In genomic region chr12:43806737-43807072, GRCh38 we compare ENCODE assay signal across 8 cellular contexts. TPM values are rescaled to one million over a fixed set of nuclear protein-coding genes. Genes with fewer than 3 reads are reported as not detected.
A peak's percentile ranks its signal among the peaks of the same experiment; 100 is the strongest.
DNase-seq lines count a peak whose midpoint lies in the region; ATAC-seq, FAIRE-seq and TF ChIP-seq lines count a peak whose summit lies in the region.

No MANE protein-coding gene starts in this region.

- H3K27me3 Mint-ChIP-seq in T-helper 17 cell = no peaks in the 10 kb centered on the region

- no peak for TF ChIP-seq POLR2A in H54 (IDR thresholded peaks at IDR 0.05; ENCODE audit: low read depth, low read length)

- no peak for DNase-seq in H54 (ENCODE audit: insufficient read length, low spot score)
- DNase-seq in T-helper 17 cell = no peak
- DNase-seq in foreskin keratinocyte = no peak
- DNase-seq in GF-D8 (lab: John Stamatoyannopoulos, UW) = no peak
- DNase-seq in dermis blood vessel endothelial cell = no peak
- no peak for DNase-seq in COR-L47 (lab: John Stamatoyannopoulos, UW)

- peak overlapping the region; percentile 64 to 99 (median 90) for H3K4me3 ChIP-seq in skin epidermis

- H3K27ac Mint-ChIP-seq in T-helper 17 cell = peak overlapping the region; percentile 96

- ATAC-seq in T-helper 17 cell (no peak), foreskin keratinocyte (no peak), HG03039 (IDR thresholded peaks at IDR 0.05; ENCODE audit: unreplicated experiment) (no peak)

- peaks cover 16% of the 10 kb centered on the region for H3K4me1 Mint-ChIP-seq in T-helper 17 cell

- peak overlapping the region; percentile 98 for H3K4me3 Mint-ChIP-seq in T-helper 17 cell

- no peaks in the 10 kb centered on the region for H3K9me3 ChIP-seq in T-helper 17 cell (ENCODE audit: control insufficient read depth, low read length, poor library complexity, severe bottlenecking)

- peaks cover 3% of the 10 kb centered on the region for H3K36me3 Mint-ChIP-seq in T-helper 17 cell (ENCODE audit: low read depth)

- peak; percentile 53 for FAIRE-seq in H54 (lab: Jason Lieb, UNC)

- H3K27me3 ChIP-seq in foreskin keratinocyte = no peaks in the 10 kb centered on the region

- peaks cover 21% of the 10 kb centered on the region for H3K4me1 ChIP-seq in foreskin keratinocyte

- no peak for TF ChIP-seq CTCF in foreskin keratinocyte (conservative IDR thresholded peaks at IDR 0.05)

- H3K27ac ChIP-seq in foreskin keratinocyte = peak overlapping the region; percentile 98
- peak overlapping the region; percentile 94 to 99 (median 98) for H3K27ac ChIP-seq in skin epidermis

RNA-seq across cellular contexts. Expression of gene TWF1, which starts 0.6 kb away (rescaled TPM):
- total RNA-seq in T-helper 17 cell (10 to 100 TPM; 46.4 to 60.7 TPM), foreskin keratinocyte (134 TPM in 2 replicates), dermis blood vessel endothelial cell (127 and 157 TPM in 2 replicates)
- 53.4 and 61.4 TPM in 2 replicates for polyA plus RNA-seq in foreskin keratinocyte

RNA-seq across cellular contexts. Expression of gene TMEM117, which starts 29.2 kb away (rescaled TPM):
- total RNA-seq in T-helper 17 cell (1 to 10 TPM; 5.8 to 6.5 TPM), foreskin keratinocyte (5.9 and 6.9 TPM in 2 replicates), dermis blood vessel endothelial cell (3.4 and 4.8 TPM in 2 replicates)
- polyA plus RNA-seq in foreskin keratinocyte = 3.6 and 4.2 TPM in 2 replicates

RNA-seq across cellular contexts. Expression of gene IRAK4, which starts 48.0 kb away (rescaled TPM):
- total RNA-seq in T-helper 17 cell = 10 to 100 TPM; 44.5 to 53.6 TPM
- 10.8 and 11.2 TPM in 2 replicates for total RNA-seq in foreskin keratinocyte
- polyA plus RNA-seq in foreskin keratinocyte = 4.1 and 4.9 TPM in 2 replicates
- total RNA-seq in dermis blood vessel endothelial cell = 23.9 and 29.6 TPM in 2 replicates

RNA-seq across cellular contexts. Expression of gene PUS7L, which starts 48.1 kb away (rescaled TPM):
- total RNA-seq in T-helper 17 cell (10 to 100 TPM; 10.7 to 16.8 TPM), foreskin keratinocyte (16.5 and 17.3 TPM in 2 replicates), dermis blood vessel endothelial cell (18.7 and 22.8 TPM in 2 replicates)
- 1.8 and 2.2 TPM in 2 replicates for polyA plus RNA-seq in foreskin keratinocyte
